Comparison of ENCODE assay signal across 10 cellular contexts in the genomic region with DNA sequence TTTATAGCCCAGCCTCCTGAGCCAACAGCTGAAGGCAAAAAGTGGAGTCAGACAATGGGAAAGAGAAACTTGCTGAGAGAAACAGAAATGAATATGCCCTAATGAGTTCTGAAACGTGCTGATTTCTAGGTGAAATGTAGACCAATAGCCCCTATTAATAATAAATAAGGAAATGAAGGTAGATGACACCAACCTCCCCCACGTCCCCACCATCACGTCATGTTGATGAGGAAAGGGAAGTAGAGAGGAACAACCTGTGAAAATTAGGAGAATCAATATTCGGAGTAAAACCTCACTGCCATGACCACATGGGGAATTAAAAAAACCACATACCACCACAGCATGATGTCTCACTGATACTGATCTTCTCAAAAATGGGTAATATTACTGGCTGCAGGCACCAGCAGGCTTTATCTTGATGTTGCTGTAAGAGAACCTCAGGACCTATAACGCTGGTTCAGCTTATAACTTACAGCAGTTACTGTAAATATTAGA.
DNase-seq lines count a peak whose midpoint lies in the region; ATAC-seq lines count a peak whose summit lies in the region.
"Had no signal": no experiment of that assay in that cellular context is flagged by ENCODE, and none has a peak within 500 bp of the region (broad histone marks: within the 10 kb centered on the region; RNA-seq: fewer than 3 reads in every experiment).

No MANE protein-coding gene starts in this region.

- H3K4me1 Mint-ChIP-seq in activated T-cell treated with anti-CD3 and anti-CD28 coated beads, Interleukin-2, amount 50 U/mL, for 72 hours (ENCODE audit: low read depth), result peaks cover 40% of the 10 kb centered on the region

- no peaks in the 10 kb centered on the region for H3K27me3 Mint-ChIP-seq in activated T-cell treated with anti-CD3 and anti-CD28 coated beads, Interleukin-2, amount 50 U/mL, for 72 hours (ENCODE audit: low read depth)

- peak; percentile 85 to 89 for ATAC-seq in activated T-cell treated with anti-CD3 and anti-CD28 coated beads, Interleukin-2, amount 50 U/mL, for 72 hours (replicated peaks in 1 of 2)
- ATAC-seq: A549 had no signal

- H3K36me3 Mint-ChIP-seq in activated T-cell treated with anti-CD3 and anti-CD28 coated beads, Interleukin-2, amount 50 U/mL, for 72 hours (ENCODE audit: insufficient read depth in 2 of 2), result no peaks in the 10 kb centered on the region

- H3K27ac Mint-ChIP-seq in activated T-cell treated with anti-CD3 and anti-CD28 coated beads, Interleukin-2, amount 50 U/mL, for 72 hours, result peak overlapping the region; percentile 95

- peak overlapping the region; percentile 65 to 87 for H3K4me3 Mint-ChIP-seq in activated T-cell treated with anti-CD3 and anti-CD28 coated beads, Interleukin-2, amount 50 U/mL, for 72 hours

- DNase-seq in SKM-1 treated with dmso at 0.1 percent for 144 hours (lab: John Stamatoyannopoulos, UW; ENCODE audit: unreplicated experiment) (peak; percentile 24), SKM-1 (lab: John Stamatoyannopoulos, UW; ENCODE audit: unreplicated experiment) (no peak), M059J (ENCODE audit: low read depth) (peak; percentile 3), superior temporal gyrus (ENCODE audit: extremely low spot score) (no peak), NCI-H446 (lab: John Stamatoyannopoulos, UW) (no peak), NCI-H1092 treated with DMSO at 0.1 percent for 48 hours (lab: John Stamatoyannopoulos, UW) (no peak)
- peak; percentile 34 to 38 for DNase-seq in activated T-cell treated with anti-CD3 and anti-CD28 coated beads, Interleukin-2, amount 50 U/mL, for 72 hours
- DNase-seq in stimulated activated CD8-positive, alpha-beta memory T cell treated with anti-CD3 and anti-CD28 coated beads, Interleukin-2, amount 100 ng/mL, for 48 hours (ENCODE audit: low read depth in 2 of 2), result peak; percentile 11 to 39
- DNase-seq: heart right ventricle had no signal

- no peaks in the 10 kb centered on the region for H3K9me3 Mint-ChIP-seq in activated T-cell treated with anti-CD3 and anti-CD28 coated beads, Interleukin-2, amount 50 U/mL, for 72 hours

Comparison
In these comparisons a context has a peak if more than half of its experiments do, and no peak if none do; other contexts are left out.
1. DNase-seq: peak in SKM-1 treated with dmso at 0.1 percent for 144 hours (single experiment), M059J (single experiment), activated T-cell treated with anti-CD3 and anti-CD28 coated beads, Interleukin-2, amount 50 U/mL, for 72 hours (2 of 2) and stimulated activated CD8-positive, alpha-beta memory T cell treated with anti-CD3 and anti-CD28 coated beads, Interleukin-2, amount 100 ng/mL, for 48 hours (2 of 2); none in SKM-1 (single experiment), superior temporal gyrus (single experiment), NCI-H446 (0 of 2) and NCI-H1092 treated with DMSO at 0.1 percent for 48 hours (single experiment).